Comparison of ENCODE assay signal across 11 cellular contexts in genomic region chr14:69259176-69259530, GRCh38. TPM values are rescaled to one million over a fixed set of nuclear protein-coding genes. Genes with fewer than 3 reads are reported as not detected.
DNase-seq lines count a peak whose midpoint lies in the region; ATAC-seq and TF ChIP-seq lines count a peak whose summit lies in the region.
"Had no signal": no experiment of that assay in that cellular context is flagged by ENCODE, and none has a peak within 500 bp of the region (broad histone marks: within the 10 kb centered on the region; RNA-seq: fewer than 3 reads in every experiment).

No MANE protein-coding gene starts in this region.

- ATAC-seq in GM21825 (IDR thresholded peaks at IDR 0.05; ENCODE audit: unreplicated experiment) = no peak

- intact Hi-C loops in breast epithelium (cut with DNase I; ENCODE audit: low total_unique reads) = no loop called here
- intact Hi-C loops in MCF 10A (cut with micrococcal nuclease) = no loop called here
- intact Hi-C loops in tibial artery (cut with DNase I; ENCODE audit: low total_unique reads) = no loop called here

- H3K27ac ChIP-seq in breast epithelium (no peak overlapping the region), brain microvascular endothelial cell (no peak overlapping the region), mesodermal cell (ENCODE audit: low read depth, low read length, severe bottlenecking) (no peak overlapping the region), tibial artery (no peak overlapping the region)

- no peaks in the 10 kb centered on the region for H3K4me1 ChIP-seq in breast epithelium
- H3K4me1 ChIP-seq in mesodermal cell (ENCODE audit: control insufficient read depth, insufficient read depth, low read length, poor library complexity, severe bottlenecking) = peaks cover 20% of the 10 kb centered on the region
- H3K4me1 ChIP-seq in tibial artery = peaks cover 0 to 49% (median 40%) of the 10 kb centered on the region in 4 donors

- CTCF ChIA-PET in MCF 10A (lab: Yijun Ruan, JAX) = interaction anchor here (1.1 kb wide), 1 partner anchor 16 kb away, joined by 4 read pairs; no protein-coding TSS in a partner anchor

- no peak for TF ChIP-seq POLR2A in breast epithelium (IDR thresholded peaks at IDR 0.05)

- POLR2A ChIA-PET in MCF 10A (lab: Yijun Ruan, JAX) = no interaction called here

- in situ Hi-C loops in brain microvascular endothelial cell (cut with HindIII; ENCODE audit: low pct_ligation_motif_present, low sequenced_read_pairs) = no loop called here

- H3K27ac Mint-ChIP-seq in MCF 10A (ENCODE audit: low read depth, unreplicated experiment) = no peak overlapping the region
- H3K27ac Mint-ChIP-seq: CD14-positive monocyte, memory B cell had no signal

- BruUV-seq in MCF 10A (replicated peaks; lab: Mats Ljungman, UMichigan) = no TSS peak

- H3K27me3 ChIP-seq in breast epithelium (peaks cover 2 to 13% of the 10 kb centered on the region in 2 donors), brain microvascular endothelial cell (replicated peaks) (no peaks in the 10 kb centered on the region), tibial artery (no peaks in the 10 kb centered on the region)

- no peaks in the 10 kb centered on the region for H3K9me3 ChIP-seq in breast epithelium
- no peaks in the 10 kb centered on the region for H3K9me3 ChIP-seq in mesodermal cell (ENCODE audit: control insufficient read depth, low read length)
- no peaks in the 10 kb centered on the region for H3K9me3 ChIP-seq in tibial artery

- WGBS in mesodermal cell (ENCODE audit: insufficient coverage in 2 of 2), 2 experiments = 11 to 12% methylated on average over 9 to 14 of the region's 14 CpGs

- H3K4me3 ChIP-seq in breast epithelium (peak overlapping the region; percentile 58 to 89 (median 63)), brain microvascular endothelial cell (ENCODE audit: low read depth, low read length) (peak overlapping the region; percentile 57), mesodermal cell (ENCODE audit: extremely low read depth, insufficient read depth, low read length, poor library complexity, severe bottlenecking) (peak overlapping the region; percentile 48), tibial artery (peak overlapping the region; percentile 59 to 67)

- no peaks in the 10 kb centered on the region for H3K4me1 Mint-ChIP-seq in MCF 10A (ENCODE audit: insufficient read depth, unreplicated experiment)

- no peaks in the 10 kb centered on the region for H3K36me3 Mint-ChIP-seq in MCF 10A (ENCODE audit: insufficient read depth, unreplicated experiment)
- H3K36me3 Mint-ChIP-seq: CD14-positive monocyte, memory B cell had no signal

- no peak overlapping the region for H3K4me3 Mint-ChIP-seq in MCF 10A (ENCODE audit: unreplicated experiment)
- H3K4me3 Mint-ChIP-seq: memory B cell had no signal

- TF ChIP-seq CTCF in breast epithelium (IDR thresholded peaks at IDR 0.05) = no peak
- no peak for TF ChIP-seq CTCF in MCF 10A (IDR thresholded peaks at IDR 0.05; ENCODE audit: unreplicated experiment)
- no peak for TF ChIP-seq CTCF in brain microvascular endothelial cell (IDR thresholded peaks at IDR 0.05; ENCODE audit: low read depth, low read length, missing control alignments)
- no peak for TF ChIP-seq CTCF in tibial artery (IDR thresholded peaks at IDR 0.05)

- H3K27me3 Mint-ChIP-seq in MCF 10A (ENCODE audit: insufficient read depth, unreplicated experiment) = peaks cover 70% of the 10 kb centered on the region

- H3K36me3 ChIP-seq in breast epithelium (no peaks in the 10 kb centered on the region), brain microvascular endothelial cell (replicated peaks) (no peaks in the 10 kb centered on the region), mesodermal cell (ENCODE audit: control insufficient read depth, insufficient read depth, low read length) (no peaks in the 10 kb centered on the region), tibial artery (no peaks in the 10 kb centered on the region)

- no peak for DNase-seq in breast epithelium (ENCODE audit: low spot score in 2 of 2)
- no peak for DNase-seq in MCF 10A (ENCODE audit: unreplicated experiment)
- no peak for DNase-seq in brain microvascular endothelial cell
- DNase-seq in tibial artery = no peak
- DNase-seq in dermis blood vessel endothelial cell = no peak
- no peak for DNase-seq in GM19238 (ENCODE audit: insufficient read length, low spot score)
- DNase-seq: activated T-cell treated with anti-CD3 and anti-CD28 coated beads, Interleukin-2, amount 50 U/mL, for 1 hour had no signal

- H3K9me3 Mint-ChIP-seq in MCF 10A (ENCODE audit: unreplicated experiment) = no peaks in the 10 kb centered on the region
- H3K9me3 Mint-ChIP-seq: memory B cell had no signal

RNA-seq across cellular contexts. Expression of gene GALNT16, which starts 0.8 kb away (rescaled TPM):
- total RNA-seq in breast epithelium (10 to 100 TPM in 1 of 3 donors, 1 to 10 TPM in 2; 6.3 to 20.6 (median 8.8) TPM), MCF 10A (2022) (not detected in 2 replicates), dermis blood vessel endothelial cell (0.17 and 0.19 TPM in 2 replicates)
- 2.7 TPM for polyA plus RNA-seq in mesodermal cell (2013, experiment 1 of 2)
- 2.1 TPM for polyA plus RNA-seq in mesodermal cell (2013, experiment 2 of 2)
- polyA plus RNA-seq: CD14-positive monocyte had no signal
